8 cellular contexts compared by ENCODE assay signal in the genomic region with DNA sequence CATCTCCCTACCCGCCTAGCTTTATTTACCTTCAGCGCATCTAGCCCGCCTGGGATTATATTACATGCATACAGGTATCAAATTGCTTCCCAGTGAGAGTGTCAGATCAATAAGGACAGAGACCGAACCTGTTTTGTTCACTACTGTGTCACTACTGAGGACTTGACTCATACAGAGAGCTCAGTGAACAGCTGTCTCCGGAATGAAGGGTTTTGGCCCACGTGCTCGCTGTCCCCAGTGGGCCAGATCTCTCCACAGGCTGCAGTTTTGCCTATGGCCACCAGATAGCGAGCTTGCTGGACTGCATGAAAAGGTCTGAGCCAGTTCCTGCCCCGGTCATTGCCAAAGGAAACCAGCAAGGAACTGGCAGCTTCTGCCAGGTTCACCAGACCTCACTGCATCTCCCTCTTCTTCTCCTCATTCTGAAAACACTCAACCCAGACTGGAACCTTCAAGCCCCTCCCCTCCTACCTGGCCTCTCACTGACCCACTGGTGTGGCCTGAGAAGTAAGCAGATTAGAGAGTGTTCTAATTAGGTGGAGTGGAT.
A peak's percentile ranks its signal among the peaks of the same experiment; 100 is the strongest.
DNase-seq lines count a peak whose midpoint lies in the region; ATAC-seq and TF ChIP-seq lines count a peak whose summit lies in the region.

No MANE protein-coding gene starts in this region.

- peak; percentile 71 for DNase-seq in A673 (ENCODE audit: low spot score)
- peak; percentile 55 for DNase-seq in GM12864 (ENCODE audit: low read depth)
- DNase-seq in NCI-H1092 (lab: John Stamatoyannopoulos, UW): peak; percentile 73
- DNase-seq in T-helper 2 cell treated with Interferon-gamma antibody and Interleukin-4, amounts not matched to agents 5 μg/mL and 100 μg/mL, for 36 hours (ENCODE audit: low spot score): peak; percentile 60
- DNase-seq in erythroblast (lab: John Stamatoyannopoulos, UW): peak; percentile 70 to 77
- no peak for DNase-seq in naive B cell
- no peak for DNase-seq in activated CD4-positive, CD25-positive, alpha-beta regulatory T cell (lab: John Stamatoyannopoulos, UW)

- TF ChIP-seq POLR2A in erythroblast (IDR thresholded peaks at IDR 0.05; ENCODE audit: low read length): no peak

- H3K9me3 ChIP-seq in A673 (ENCODE audit: low read depth, low read length, poor library complexity, severe bottlenecking): no peaks in the 10 kb centered on the region

- H3K27me3 ChIP-seq in A673 (replicated peaks; ENCODE audit: insufficient read depth, low read depth, low read length, poor library complexity): no peaks in the 10 kb centered on the region

- H3K27me3 Mint-ChIP-seq in T-helper 2 cell treated with Interferon-gamma antibody and Interleukin-4, amounts not matched to agents 5 μg/mL and 100 μg/mL, for 36 hours (ENCODE audit: low read depth): no peaks in the 10 kb centered on the region
- no peaks in the 10 kb centered on the region for H3K27me3 Mint-ChIP-seq in naive B cell

- CTCF ChIA-PET in A673 (lab: Charles Lee): interaction anchor here (0.5 to 2.3 kb wide), 6 partner anchors 9 to 415 kb away, joined by 3 to 18 read pairs (median 4); no protein-coding TSS in a partner anchor

- ATAC-seq in naive B cell (ENCODE audit: low read depth in 2 of 2) (peak; percentile 78 to 95), GM18858 (IDR thresholded peaks at IDR 0.05; ENCODE audit: unreplicated experiment) (no peak)

- peak; percentile 80 for TF ChIP-seq CTCF in A673 (conservative IDR thresholded peaks at IDR 0.05; ENCODE audit: low read depth, low read length)
- peak; percentile 97 for TF ChIP-seq CTCF in GM12864 (IDR thresholded peaks at IDR 0.05; ENCODE audit: low read depth, low read length, missing control alignments)

- H3K27ac Mint-ChIP-seq in T-helper 2 cell treated with Interferon-gamma antibody and Interleukin-4, amounts not matched to agents 5 μg/mL and 100 μg/mL, for 36 hours: no peak overlapping the region
- H3K27ac Mint-ChIP-seq in naive B cell: peak overlapping the region in 3 of 6 donors; percentile 21 to 75 (median 36)

- H3K36me3 Mint-ChIP-seq in T-helper 2 cell treated with Interferon-gamma antibody and Interleukin-4, amounts not matched to agents 5 μg/mL and 100 μg/mL, for 36 hours (ENCODE audit: low read depth): peaks cover 9% of the 10 kb centered on the region
- H3K36me3 Mint-ChIP-seq in naive B cell: peaks cover 0 to 13% of the 10 kb centered on the region in 2 donors

- intact Hi-C loops in A673 (cut with micrococcal nuclease; ENCODE audit: unreplicated experiment): no loop called here

- BruUV-seq in A673 (replicated peaks; lab: Mats Ljungman, UMichigan): no TSS peak

- peaks cover 6% of the 10 kb centered on the region for H3K4me1 Mint-ChIP-seq in T-helper 2 cell treated with Interferon-gamma antibody and Interleukin-4, amounts not matched to agents 5 μg/mL and 100 μg/mL, for 36 hours (ENCODE audit: low read depth)
- peaks cover 7 to 13% (median 7%) of the 10 kb centered on the region in 3 donors for H3K4me1 Mint-ChIP-seq in naive B cell

- POLR2A ChIA-PET in A673 (lab: Charles Lee; ENCODE audit: low non-redundant PET): no interaction called here

- H3K9me3 Mint-ChIP-seq in T-helper 2 cell treated with Interferon-gamma antibody and Interleukin-4, amounts not matched to agents 5 μg/mL and 100 μg/mL, for 36 hours: no peaks in the 10 kb centered on the region
- no peaks in the 10 kb centered on the region for H3K9me3 Mint-ChIP-seq in naive B cell

- peaks cover 9% of the 10 kb centered on the region for H3K36me3 ChIP-seq in A673 (ENCODE audit: insufficient read depth, low read length, poor library complexity, severe bottlenecking)

- no peak overlapping the region for H3K27ac ChIP-seq in A673 (ENCODE audit: low read depth, low read length, poor library complexity, severe bottlenecking)

- no peaks in the 10 kb centered on the region for H3K4me1 ChIP-seq in A673 (ENCODE audit: insufficient read depth, low read length, poor library complexity, severe bottlenecking)

- no peak overlapping the region for H3K4me3 Mint-ChIP-seq in T-helper 2 cell treated with Interferon-gamma antibody and Interleukin-4, amounts not matched to agents 5 μg/mL and 100 μg/mL, for 36 hours
- H3K4me3 Mint-ChIP-seq in naive B cell: no peak overlapping the region

- H3K4me3 ChIP-seq in A673 (ENCODE audit: low read depth, low read length, poor library complexity, severe bottlenecking) (no peak overlapping the region), GM12864 (ENCODE audit: low read depth, low read length) (no peak overlapping the region)

Comparison
In these comparisons a context has a peak if more than half of its experiments do, and no peak if none do; other contexts are left out.
1. DNase-seq: peak in A673 (single experiment), GM12864 (single experiment), NCI-H1092 (single experiment), T-helper 2 cell treated with Interferon-gamma antibody and Interleukin-4, amounts not matched to agents 5 μg/mL and 100 μg/mL, for 36 hours (single experiment) and erythroblast (2 of 2); none in naive B cell (single experiment) and activated CD4-positive, CD25-positive, alpha-beta regulatory T cell (0 of 4).